1 cellular context compared by ENCODE assay signal in the genomic region with DNA sequence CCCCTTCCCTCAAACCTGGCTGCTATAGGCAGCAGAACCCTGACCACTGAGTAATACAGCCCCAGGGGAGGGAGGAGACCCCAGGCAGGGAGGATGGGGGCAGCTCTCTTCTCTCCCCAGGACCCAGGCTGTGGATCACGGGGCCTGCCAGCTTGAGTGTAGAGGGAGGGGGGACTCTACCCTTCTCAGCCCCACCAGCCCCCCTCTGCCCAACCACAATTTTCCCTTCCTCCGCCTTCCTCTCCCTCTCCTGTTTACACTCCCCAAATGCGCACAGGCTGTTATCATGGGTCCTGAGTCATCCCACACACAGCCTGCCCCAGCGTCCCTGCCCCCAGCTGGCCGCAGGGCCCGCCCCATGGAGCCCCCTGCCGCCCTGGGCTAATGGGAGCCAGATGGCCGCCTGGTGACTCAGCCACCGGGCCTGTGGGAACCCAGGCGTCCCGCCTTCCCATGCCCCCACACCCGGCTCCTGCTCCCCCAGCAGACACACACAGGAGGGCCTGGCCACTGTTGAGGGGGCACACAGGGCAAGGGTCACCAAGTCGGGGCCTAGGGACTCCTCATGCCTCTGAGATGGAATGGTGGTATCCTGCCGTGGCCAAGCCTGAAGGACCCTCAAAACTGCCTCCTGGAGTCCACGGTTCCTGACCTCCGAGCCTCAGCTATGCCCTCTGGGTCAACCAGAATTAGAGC.
A peak's percentile ranks its signal among the peaks of the same experiment; 100 is the strongest.
TF ChIP-seq lines count a peak whose summit lies in the region.

No MANE protein-coding gene starts in this region.

TF ChIP-seq in HepG2, 621 proteins besides CTCF, POLR2A, EP300 and RAD21 (continued from another document and continues in another):
- TF ChIP-seq MLXIP (CRISPR knock-in tag; IDR thresholded peaks at IDR 0.05; ENCODE audit: borderline replicate concordance) = no peak
- TF ChIP-seq, protein P1, sequence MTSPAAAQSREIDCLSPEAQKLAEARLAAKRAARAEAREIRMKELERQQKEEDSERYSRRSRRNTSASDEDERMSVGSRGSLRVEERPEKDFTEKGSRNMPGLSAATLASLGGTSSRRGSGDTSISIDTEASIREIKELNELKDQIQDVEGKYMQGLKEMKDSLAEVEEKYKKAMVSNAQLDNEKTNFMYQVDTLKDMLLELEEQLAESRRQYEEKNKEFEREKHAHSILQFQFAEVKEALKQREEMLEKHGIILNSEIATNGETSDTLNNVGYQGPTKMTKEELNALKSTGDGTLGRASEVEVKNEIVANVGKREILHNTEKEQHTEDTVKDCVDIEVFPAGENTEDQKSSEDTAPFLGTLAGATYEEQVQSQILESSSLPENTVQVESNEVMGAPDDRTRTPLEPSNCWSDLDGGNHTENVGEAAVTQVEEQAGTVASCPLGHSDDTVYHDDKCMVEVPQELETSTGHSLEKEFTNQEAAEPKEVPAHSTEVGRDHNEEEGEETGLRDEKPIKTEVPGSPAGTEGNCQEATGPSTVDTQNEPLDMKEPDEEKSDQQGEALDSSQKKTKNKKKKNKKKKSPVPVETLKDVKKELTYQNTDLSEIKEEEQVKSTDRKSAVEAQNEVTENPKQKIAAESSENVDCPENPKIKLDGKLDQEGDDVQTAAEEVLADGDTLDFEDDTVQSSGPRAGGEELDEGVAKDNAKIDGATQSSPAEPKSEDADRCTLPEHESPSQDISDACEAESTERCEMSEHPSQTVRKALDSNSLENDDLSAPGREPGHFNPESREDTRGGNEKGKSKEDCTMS (CRISPR knock-in tag; conservative IDR thresholded peaks at IDR 0.05) = no peak
- peak; percentile 77; the same call in 1 of the 2 replicates for TF ChIP-seq ZNF430 (CRISPR knock-in tag; IDR thresholded peaks at IDR 0.05)
- no peak for TF ChIP-seq BORCS8-MEF2B (CRISPR knock-in tag; IDR thresholded peaks at IDR 0.05)
- TF ChIP-seq KLF11 (CRISPR knock-in tag; IDR thresholded peaks at IDR 0.05) = no peak
- no peak for TF ChIP-seq SIN3A (IDR thresholded peaks at IDR 0.05; ENCODE audit: borderline replicate concordance, low read depth, low read length)
- TF ChIP-seq SAP130 (CRISPR knock-in tag; IDR thresholded peaks at IDR 0.05; ENCODE audit: low read depth) = peak; percentile 73
- no peak for TF ChIP-seq ONECUT2 (CRISPR knock-in tag; IDR thresholded peaks at IDR 0.05)
- TF ChIP-seq ATF7 (IDR thresholded peaks at IDR 0.05) = no peak
- no peak for TF ChIP-seq ATF7 (CRISPR knock-in tag; IDR thresholded peaks at IDR 0.05)
- TF ChIP-seq, protein P2, sequence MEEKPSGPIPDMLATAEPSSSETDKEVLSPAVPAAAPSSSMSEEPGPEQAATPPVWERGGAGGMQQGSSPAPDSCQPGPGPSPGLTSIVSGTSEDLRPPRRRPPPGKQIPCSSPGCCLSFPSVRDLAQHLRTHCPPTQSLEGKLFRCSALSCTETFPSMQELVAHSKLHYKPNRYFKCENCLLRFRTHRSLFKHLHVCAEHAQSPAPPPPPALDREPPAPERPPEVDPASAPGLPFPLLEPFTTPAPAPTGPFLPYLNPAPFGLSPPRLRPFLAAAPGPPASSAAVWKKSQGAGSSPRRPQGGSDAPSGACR (CRISPR knock-in tag; IDR thresholded peaks at IDR 0.05) = 0 out of 2 replicates have a peak, but pooled peaks have one; percentile 79
- TF ChIP-seq ZSCAN21 (CRISPR knock-in tag; IDR thresholded peaks at IDR 0.05; ENCODE audit: borderline replicate concordance) = 0 out of 2 replicates have a peak, but pooled peaks have one; percentile 29
- TF ChIP-seq ZNF142 (CRISPR knock-in tag; IDR thresholded peaks at IDR 0.05) = no peak
- no peak for TF ChIP-seq ZNF562 (CRISPR knock-in tag; IDR thresholded peaks at IDR 0.05; ENCODE audit: borderline replicate concordance)
- TF ChIP-seq ZNF543 (CRISPR knock-in tag; IDR thresholded peaks at IDR 0.05) = 0 out of 2 replicates have a peak, but pooled peaks have one; percentile 56
- TF ChIP-seq, protein P3, sequence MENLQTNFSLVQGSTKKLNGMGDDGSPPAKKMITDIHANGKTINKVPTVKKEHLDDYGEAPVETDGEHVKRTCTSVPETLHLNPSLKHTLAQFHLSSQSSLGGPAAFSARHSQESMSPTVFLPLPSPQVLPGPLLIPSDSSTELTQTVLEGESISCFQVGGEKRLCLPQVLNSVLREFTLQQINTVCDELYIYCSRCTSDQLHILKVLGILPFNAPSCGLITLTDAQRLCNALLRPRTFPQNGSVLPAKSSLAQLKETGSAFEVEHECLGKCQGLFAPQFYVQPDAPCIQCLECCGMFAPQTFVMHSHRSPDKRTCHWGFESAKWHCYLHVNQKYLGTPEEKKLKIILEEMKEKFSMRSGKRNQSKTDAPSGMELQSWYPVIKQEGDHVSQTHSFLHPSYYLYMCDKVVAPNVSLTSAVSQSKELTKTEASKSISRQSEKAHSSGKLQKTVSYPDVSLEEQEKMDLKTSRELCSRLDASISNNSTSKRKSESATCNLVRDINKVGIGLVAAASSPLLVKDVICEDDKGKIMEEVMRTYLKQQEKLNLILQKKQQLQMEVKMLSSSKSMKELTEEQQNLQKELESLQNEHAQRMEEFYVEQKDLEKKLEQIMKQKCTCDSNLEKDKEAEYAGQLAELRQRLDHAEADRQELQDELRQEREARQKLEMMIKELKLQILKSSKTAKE (CRISPR knock-in tag; IDR thresholded peaks at IDR 0.05; ENCODE audit: borderline replicate concordance) = peak; percentile 78; the same call in 1 of the 2 replicates
- TF ChIP-seq PHF8 (CRISPR knock-in tag; IDR thresholded peaks at IDR 0.05) = peak; percentile 9; the same call in 1 of the 2 replicates
- TF ChIP-seq LBX2 (CRISPR knock-in tag; IDR thresholded peaks at IDR 0.05; ENCODE audit: borderline replicate concordance) = no peak
- TF ChIP-seq TCF7 (IDR thresholded peaks at IDR 0.05; ENCODE audit: low read depth) = 0 out of 2 replicates have a peak, but pooled peaks have one; percentile 11
- no peak for TF ChIP-seq STAT5B (CRISPR knock-in tag; IDR thresholded peaks at IDR 0.05)
- TF ChIP-seq IKZF5 (CRISPR knock-in tag; IDR thresholded peaks at IDR 0.05) = 0 out of 2 replicates have a peak, but pooled peaks have one; percentile 26
- peak; percentile 97 for TF ChIP-seq PATZ1 (CRISPR knock-in tag; IDR thresholded peaks at IDR 0.05)
- TF ChIP-seq RXRB (CRISPR knock-in tag; IDR thresholded peaks at IDR 0.05; ENCODE audit: borderline replicate concordance) = no peak
- TF ChIP-seq ZNF687 (CRISPR knock-in tag; IDR thresholded peaks at IDR 0.05) = peak; percentile 78
- no peak for TF ChIP-seq POLR2AphosphoS5 (IDR thresholded peaks at IDR 0.05; ENCODE audit: low read depth, low read length)
- TF ChIP-seq ZNF329 (CRISPR knock-in tag; IDR thresholded peaks at IDR 0.05; ENCODE audit: low read depth) = no peak
- TF ChIP-seq NFATC3 (CRISPR knock-in tag; IDR thresholded peaks at IDR 0.05) = no peak
- TF ChIP-seq ZNF350 (CRISPR knock-in tag; IDR thresholded peaks at IDR 0.05; ENCODE audit: borderline replicate concordance, low read depth) = peak; percentile 21
